ENCODE assay signal across 9 cellular contexts in the genomic region with DNA sequence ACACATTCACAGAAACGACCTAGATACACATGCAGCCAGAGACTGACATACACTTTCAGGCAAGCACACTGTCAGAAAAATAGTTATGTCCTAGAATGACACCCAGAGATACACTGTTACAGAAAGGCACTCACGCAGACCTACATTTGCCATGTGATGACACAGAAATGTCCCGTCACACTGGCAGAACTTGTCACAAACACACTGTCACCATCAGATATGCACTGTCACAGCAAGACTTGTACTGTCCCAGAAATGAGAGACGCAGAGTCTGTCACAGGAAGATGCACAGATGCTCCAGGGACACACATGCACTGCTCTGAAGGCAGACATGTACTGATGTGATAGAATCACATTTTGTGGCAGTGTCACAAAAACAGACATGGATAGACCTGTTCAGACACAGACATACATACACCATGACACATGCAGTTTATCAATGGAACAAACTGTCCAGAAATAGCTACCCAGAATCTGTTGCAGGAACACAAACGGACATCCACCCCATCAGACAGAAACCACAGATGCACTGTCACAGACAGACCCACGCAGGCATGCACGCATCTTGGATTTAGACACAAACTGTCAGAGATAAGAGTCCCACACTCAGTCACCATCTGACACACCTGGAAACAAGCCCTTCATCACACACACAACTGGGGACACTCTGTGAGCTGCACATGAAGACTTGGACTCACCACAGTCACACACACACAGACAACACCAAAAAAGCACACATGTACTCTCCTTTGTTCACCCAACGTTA. TPM values are rescaled to one million over a fixed set of nuclear protein-coding genes. Genes with fewer than 3 reads are reported as not detected.
DNase-seq lines count a peak whose midpoint lies in the region; ATAC-seq, FAIRE-seq and TF ChIP-seq lines count a peak whose summit lies in the region.
"Had no signal": no experiment of that assay in that cellular context is flagged by ENCODE, and none has a peak within 500 bp of the region (broad histone marks: within the 10 kb centered on the region; RNA-seq: fewer than 3 reads in every experiment).

No MANE protein-coding gene starts in this region.

- H3K9me3 ChIP-seq in iPS-18c (ENCODE audit: control insufficient read depth, insufficient read depth, low read length) (peaks cover 11% of the 10 kb centered on the region), stomach (no peaks in the 10 kb centered on the region)

- H3K9me3 Mint-ChIP-seq in activated CD4-positive, alpha-beta T cell treated with anti-CD3 and anti-CD28 coated beads, Interleukin-2, amount 10 ng/mL, durations not matched to agents 7 days and 5 days = no peaks in the 10 kb centered on the region
- H3K9me3 Mint-ChIP-seq in activated CD4-positive, alpha-beta memory T cell treated with anti-CD3 and anti-CD28 coated beads for 36 hours = no peaks in the 10 kb centered on the region

- peaks cover 0 to 46% (median 43%) of the 10 kb centered on the region in 4 donors for H3K36me3 ChIP-seq in stomach

- H3K4me1 Mint-ChIP-seq in activated CD4-positive, alpha-beta T cell treated with anti-CD3 and anti-CD28 coated beads, Interleukin-2, amount 10 ng/mL, durations not matched to agents 7 days and 5 days = peaks cover 45% of the 10 kb centered on the region
- peaks cover 35% of the 10 kb centered on the region for H3K4me1 Mint-ChIP-seq in activated CD4-positive, alpha-beta memory T cell treated with anti-CD3 and anti-CD28 coated beads for 36 hours (ENCODE audit: low read depth)

- TF ChIP-seq CTCF in stomach (IDR thresholded peaks at IDR 0.05) = no peak

- CTCF ChIA-PET in activated CD4-positive, alpha-beta T cell treated with anti-CD3 and anti-CD28 coated beads, Interleukin-2, amount 10 ng/mL, durations not matched to agents 7 days and 5 days (lab: Charles Lee) = interaction anchor here (0.7 to 4.8 kb wide), 3 partner anchors 10 to 19 kb away, joined by 3 to 16 read pairs (median 3); no protein-coding TSS in a partner anchor
- CTCF ChIA-PET in activated CD4-positive, alpha-beta memory T cell treated with anti-CD3 and anti-CD28 coated beads for 36 hours (lab: Charles Lee) = interaction anchor here (1.0 to 1.8 kb wide), 5 partner anchors 17 to 26 kb away, joined by 3 to 6 read pairs (median 5); no protein-coding TSS in a partner anchor

- peak; percentile 48 for DNase-seq in activated CD4-positive, alpha-beta T cell treated with anti-CD3 and anti-CD28 coated beads, Interleukin-2, amount 10 ng/mL, durations not matched to agents 7 days and 5 days
- DNase-seq in activated CD4-positive, alpha-beta T cell treated with anti-CD3 and anti-CD28 coated beads for 1 hour = no peak
- DNase-seq in activated CD4-positive, alpha-beta memory T cell treated with anti-CD3 and anti-CD28 coated beads for 36 hours = peak; percentile 68
- no peak for DNase-seq in stomach
- no peak for DNase-seq in urothelium cell line (ENCODE audit: low spot score)
- DNase-seq in UCSD-AML1 (lab: John Stamatoyannopoulos, UW; ENCODE audit: unreplicated experiment) = no peak

- 38 to 50% (median 44%) methylated on average over 7 to 8 of the region's 8 CpGs for WGBS in stomach, 5 donors

- intact Hi-C loops in activated CD4-positive, alpha-beta memory T cell treated with anti-CD3 and anti-CD28 coated beads for 36 hours (cut with micrococcal nuclease) = loop anchor here (1.0 to 10.0 kb wide), 8 partner anchors 17 to 381 kb away; partner anchors contain the start of genes HDAC6, PQBP1, TBC1D25 and TFE3
- intact Hi-C loops in stomach (cut with DNase I; ENCODE audit: low total_unique reads) = no loop called here

- no peak for TF ChIP-seq EP300 in stomach (IDR thresholded peaks at IDR 0.05)

- H3K27ac ChIP-seq in stomach = peak overlapping the region in 4 of 5 donors; percentile 84 to 90 (median 88)

- no peak for FAIRE-seq in urothelium cell line (lab: Jason Lieb, UNC)
- FAIRE-seq: TTC549 had no signal

- H3K27ac Mint-ChIP-seq in activated CD4-positive, alpha-beta T cell treated with anti-CD3 and anti-CD28 coated beads, Interleukin-2, amount 10 ng/mL, durations not matched to agents 7 days and 5 days = peak overlapping the region; percentile 98
- peak overlapping the region; percentile 99 for H3K27ac Mint-ChIP-seq in activated CD4-positive, alpha-beta memory T cell treated with anti-CD3 and anti-CD28 coated beads for 36 hours

- POLR2A ChIA-PET in activated CD4-positive, alpha-beta T cell treated with anti-CD3 and anti-CD28 coated beads, Interleukin-2, amount 10 ng/mL, durations not matched to agents 7 days and 5 days (lab: Charles Lee) = interaction anchor here (1.0 kb wide), 1 partner anchor 17 kb away, joined by 3 read pairs; no protein-coding TSS in a partner anchor
- POLR2A ChIA-PET in activated CD4-positive, alpha-beta memory T cell treated with anti-CD3 and anti-CD28 coated beads for 36 hours (lab: Charles Lee) = interaction anchor here (0.9 to 8.8 kb wide), 7 partner anchors 8 to 38 kb away, joined by 3 to 286 read pairs (median 5); no protein-coding TSS in a partner anchor

- no peaks in the 10 kb centered on the region for H3K27me3 ChIP-seq in stomach

- peak overlapping the region; percentile 99 for H3K4me3 Mint-ChIP-seq in activated CD4-positive, alpha-beta T cell treated with anti-CD3 and anti-CD28 coated beads, Interleukin-2, amount 10 ng/mL, durations not matched to agents 7 days and 5 days
- H3K4me3 Mint-ChIP-seq in activated CD4-positive, alpha-beta memory T cell treated with anti-CD3 and anti-CD28 coated beads for 36 hours = peak overlapping the region; percentile 98

- no peak for ATAC-seq in GM21528 (IDR thresholded peaks at IDR 0.05; ENCODE audit: low FRiP score, unreplicated experiment)

- H3K4me1 ChIP-seq in stomach = peaks cover 0 to 28% (median 15%) of the 10 kb centered on the region in 4 donors

- peaks cover 48% of the 10 kb centered on the region for H3K36me3 Mint-ChIP-seq in activated CD4-positive, alpha-beta T cell treated with anti-CD3 and anti-CD28 coated beads, Interleukin-2, amount 10 ng/mL, durations not matched to agents 7 days and 5 days (ENCODE audit: low read depth)
- peaks cover 69% of the 10 kb centered on the region for H3K36me3 Mint-ChIP-seq in activated CD4-positive, alpha-beta memory T cell treated with anti-CD3 and anti-CD28 coated beads for 36 hours

- H3K27me3 Mint-ChIP-seq in activated CD4-positive, alpha-beta T cell treated with anti-CD3 and anti-CD28 coated beads, Interleukin-2, amount 10 ng/mL, durations not matched to agents 7 days and 5 days = no peaks in the 10 kb centered on the region
- peaks cover 4% of the 10 kb centered on the region for H3K27me3 Mint-ChIP-seq in activated CD4-positive, alpha-beta memory T cell treated with anti-CD3 and anti-CD28 coated beads for 36 hours

- TF ChIP-seq POLR2A in stomach (IDR thresholded peaks at IDR 0.05) = no peak

- peak overlapping the region; percentile 47; the same call in 1 of the 2 replicates for H3K4me3 ChIP-seq in iPS-18c (ENCODE audit: insufficient read depth, low read depth, low read length)
- peak overlapping the region in 2 of 4 donors; percentile 59 to 71 for H3K4me3 ChIP-seq in stomach

RNA-seq across cellular contexts. Expression of gene PIM2, which starts 1.3 kb away (rescaled TPM):
- total RNA-seq in activated CD4-positive, alpha-beta T cell treated with anti-CD3 and anti-CD28 coated beads, Interleukin-2, amount 10 ng/mL, durations not matched to agents 7 days and 5 days = 100 to 1,000 TPM; 152 to 154 TPM
- total RNA-seq in activated CD4-positive, alpha-beta memory T cell treated with anti-CD3 and anti-CD28 coated beads for 36 hours = 100 to 1,000 TPM; 386 to 401 TPM
- 10 to 100 TPM in 2 of 5 donors, 1 to 10 TPM in 3; 1.2 to 33.2 (median 9.6) TPM for total RNA-seq in stomach
- polyA plus RNA-seq in stomach = 10 to 100 TPM in 2 of 3 donors, 1 to 10 TPM in 1; 7.3 to 12.7 (median 10.3) TPM

RNA-seq across cellular contexts. Expression of gene SLC35A2, which starts 8.7 kb away (rescaled TPM):
- total RNA-seq in activated CD4-positive, alpha-beta T cell treated with anti-CD3 and anti-CD28 coated beads, Interleukin-2, amount 10 ng/mL, durations not matched to agents 7 days and 5 days = 10 to 100 TPM; 14.0 to 16.8 TPM
- total RNA-seq in activated CD4-positive, alpha-beta memory T cell treated with anti-CD3 and anti-CD28 coated beads for 36 hours = 10 to 100 TPM; 16.9 to 19.2 TPM
- 10 to 100 TPM in 3 of 5 donors, 1 to 10 TPM in 1, not detected in 1; 4.3 to 25.4 (median 14.5) TPM for total RNA-seq in stomach
- 10 to 100 TPM in 1 of 3 donors, 1 to 10 TPM in 2; 6.9 to 12.3 (median 10.0) TPM for polyA plus RNA-seq in stomach

RNA-seq across cellular contexts. Expression of gene PQBP1, which starts 22.4 kb away (rescaled TPM):
- total RNA-seq in activated CD4-positive, alpha-beta T cell treated with anti-CD3 and anti-CD28 coated beads, Interleukin-2, amount 10 ng/mL, durations not matched to agents 7 days and 5 days = 10 to 100 TPM; 69.4 to 77.6 TPM
- 10 to 100 TPM; 85.0 to 85.5 TPM for total RNA-seq in activated CD4-positive, alpha-beta memory T cell treated with anti-CD3 and anti-CD28 coated beads for 36 hours
- 100 to 1,000 TPM in 1 of 5 donors, 10 to 100 TPM in 3, 1 to 10 TPM in 1; 4.7 to 148 (median 58.9) TPM for total RNA-seq in stomach
- 100 to 1,000 TPM; 106 to 133 (median 118) TPM for polyA plus RNA-seq in stomach

RNA-seq across cellular contexts. Expression of gene TIMM17B, which starts 22.6 kb away (rescaled TPM):
- 10 to 100 TPM; 39.9 to 45.8 TPM for total RNA-seq in activated CD4-positive, alpha-beta T cell treated with anti-CD3 and anti-CD28 coated beads, Interleukin-2, amount 10 ng/mL, durations not matched to agents 7 days and 5 days
- total RNA-seq in activated CD4-positive, alpha-beta memory T cell treated with anti-CD3 and anti-CD28 coated beads for 36 hours = 10 to 100 TPM; 83.8 to 86.6 TPM
- 10 to 100 TPM in 3 of 5 donors, 1 to 10 TPM in 2; 2.9 to 24.1 (median 14.3) TPM for total RNA-seq in stomach
- 10 to 100 TPM; 43.4 to 77.2 (median 50.8) TPM for polyA plus RNA-seq in stomach

RNA-seq across cellular contexts. Expression of gene OTUD5, which starts 37.3 kb away (rescaled TPM):
- total RNA-seq in activated CD4-positive, alpha-beta T cell treated with anti-CD3 and anti-CD28 coated beads, Interleukin-2, amount 10 ng/mL, durations not matched to agents 7 days and 5 days = 10 to 100 TPM; 49.0 to 54.1 TPM
- total RNA-seq in activated CD4-positive, alpha-beta memory T cell treated with anti-CD3 and anti-CD28 coated beads for 36 hours = 10 to 100 TPM; 83.4 to 85.4 TPM
- total RNA-seq in stomach = 100 to 1,000 TPM in 1 of 5 donors, 10 to 100 TPM in 4; 16.1 to 163 (median 18.1) TPM
- 10 to 100 TPM; 23.0 to 26.4 (median 25.5) TPM for polyA plus RNA-seq in stomach

Comparison
In these comparisons a context has a peak if more than half of its experiments do, and no peak if none do; other contexts are left out.
1. DNase-seq: peak in activated CD4-positive, alpha-beta T cell treated with anti-CD3 and anti-CD28 coated beads, Interleukin-2, amount 10 ng/mL, durations not matched to agents 7 days and 5 days (single experiment) and activated CD4-positive, alpha-beta memory T cell treated with anti-CD3 and anti-CD28 coated beads for 36 hours (single experiment); none in activated CD4-positive, alpha-beta T cell treated with anti-CD3 and anti-CD28 coated beads for 1 hour (single experiment), stomach (single experiment), urothelium cell line (single experiment) and UCSD-AML1 (single experiment).
2. RNA of gene PIM2, which starts 1.3 kb away (total RNA-seq): 386 to 401 TPM in activated CD4-positive, alpha-beta memory T cell treated with anti-CD3 and anti-CD28 coated beads for 36 hours and 152 to 154 TPM in activated CD4-positive, alpha-beta T cell treated with anti-CD3 and anti-CD28 coated beads, Interleukin-2, amount 10 ng/mL, durations not matched to agents 7 days and 5 days; 1.2 to 33.2 TPM in stomach; every median in the first group is over 4 times any median in the second.